ENCODE assay signal across 7 cellular contexts in the genomic region with DNA sequence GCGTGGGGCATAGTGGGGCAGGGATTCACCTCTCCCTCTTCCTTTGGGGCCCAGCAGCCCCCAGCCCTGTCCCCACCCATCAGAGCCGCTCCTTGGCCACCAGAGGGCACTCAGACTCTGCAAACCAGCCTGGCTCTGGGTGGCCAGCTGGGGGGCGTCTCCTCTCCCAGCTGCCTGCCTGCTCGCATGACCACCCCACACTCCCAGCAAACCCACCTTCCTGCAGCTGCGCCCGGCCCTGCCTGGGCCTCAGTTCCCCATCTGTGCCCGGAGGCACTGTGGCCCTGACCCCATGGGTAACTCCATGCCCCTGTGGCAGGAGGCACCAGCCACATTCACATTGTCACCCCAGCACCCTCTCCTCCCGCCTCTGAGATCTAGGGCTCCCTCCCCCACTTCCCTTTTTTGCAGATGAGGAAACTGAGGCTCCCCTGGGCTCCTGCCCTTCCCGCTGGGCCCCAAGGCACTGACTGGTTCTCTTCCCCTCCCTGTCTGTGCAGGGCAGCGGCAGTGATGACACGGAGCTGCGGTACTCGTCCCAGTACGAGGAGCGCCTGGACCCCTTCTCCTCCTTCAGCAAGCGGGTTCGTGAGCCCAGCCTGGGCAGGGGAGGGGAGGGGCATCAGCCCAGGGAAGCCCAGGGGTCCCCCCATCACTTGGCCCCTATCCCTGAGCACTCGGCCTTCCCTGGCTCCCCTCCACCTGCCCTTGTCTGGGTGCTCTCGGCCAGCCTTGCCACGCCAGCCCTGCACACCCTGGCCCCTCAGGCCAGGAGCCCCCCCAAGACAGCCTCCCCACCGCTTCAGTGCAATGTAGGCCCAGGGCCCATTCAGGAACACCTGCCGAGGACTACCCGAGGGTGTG. TPM values are rescaled to one million over a fixed set of nuclear protein-coding genes. Genes with fewer than 3 reads are reported as not detected.
DNase-seq lines count a peak whose midpoint lies in the region; TF ChIP-seq lines count a peak whose summit lies in the region.

No MANE protein-coding gene starts in this region.

- no peaks in the 10 kb centered on the region for H3K4me1 ChIP-seq in HEK293 (ENCODE audit: control insufficient read depth, insufficient read depth, low read length)
- peaks cover 0 to 10% (median 6%) of the 10 kb centered on the region in 4 donors for H3K4me1 ChIP-seq in stomach

- H3K4me3 ChIP-seq in HEK293 (ENCODE audit: low read depth, low read length) (no peak overlapping the region), stomach (no peak overlapping the region)

- intact Hi-C loops in stomach (cut with DNase I; ENCODE audit: low total_unique reads): loop anchor here (5.0 to 10.0 kb wide), 2 partner anchors 113 to 185 kb away; partner anchors contain the start of genes ALKBH4 and LRWD1

- POLR2A ChIA-PET in HEK293 (lab: Yijun Ruan, JAX): interaction anchor here (1.1 kb wide), 2 partner anchors 116 kb away, joined by 4 read pairs; partner anchors contain the start of gene PRKRIP1

- no peaks in the 10 kb centered on the region for H3K9me3 ChIP-seq in HEK293 (ENCODE audit: control insufficient read depth, insufficient read depth, low read depth, low read length)
- no peaks in the 10 kb centered on the region for H3K9me3 ChIP-seq in stomach

- 44 to 62% (median 56%) methylated on average over 17 to 23 of the region's 23 CpGs for WGBS in stomach, 5 donors

- DNase-seq in GM10266 (ENCODE audit: extremely low spot score) (peak; percentile 85), NCI-H2171 (lab: John Stamatoyannopoulos, UW) (peak; percentile 29), dedifferentiated amniotic fluid mesenchymal stem cell (ENCODE audit: extremely low spot score) (peak; percentile 42), medulla oblongata (ENCODE audit: extremely low spot score) (peak; percentile 60), stomach (peak; percentile 53)
- peak; percentile 59 to 64 for DNase-seq in activated CD4-positive, alpha-beta T cell treated with anti-CD3 and anti-CD28 coated beads for 4 hours

- no peak overlapping the region for H3K27ac ChIP-seq in HEK293 (ENCODE audit: extremely low read depth, low read depth, low read length)
- no peak overlapping the region for H3K27ac ChIP-seq in stomach

- no peaks in the 10 kb centered on the region for H3K36me3 ChIP-seq in HEK293 (ENCODE audit: control insufficient read depth in 2 of 2, insufficient read depth in 1 of 2, low read length in 2 of 2)
- no peaks in the 10 kb centered on the region for H3K36me3 ChIP-seq in stomach

- TF ChIP-seq EP300 in stomach (IDR thresholded peaks at IDR 0.05): no peak

- TF ChIP-seq POLR2A in stomach (IDR thresholded peaks at IDR 0.05): no peak

- no peaks in the 10 kb centered on the region for H3K27me3 ChIP-seq in stomach

- CTCF ChIA-PET in HEK293 (lab: Yijun Ruan, JAX): interaction anchor here (0.6 to 5.4 kb wide), 7 partner anchors 23 to 739 kb away, joined by 3 to 89 read pairs (median 4); partner anchors contain the start of gene PRKRIP1

- TF ChIP-seq CTCF in GM10266 (IDR thresholded peaks at IDR 0.05; ENCODE audit: control insufficient read depth, insufficient read depth, low read depth, missing control alignments) (peak; percentile 95), HEK293 (tag by site-specific recombination; IDR thresholded peaks at IDR 0.05) (peak; percentile 92), stomach (IDR thresholded peaks at IDR 0.05) (peak in 5 of 7 experiments; percentile 70 to 86 (median 74))

TF ChIP-seq in HEK293, 187 proteins besides CTCF, POLR2A, EP300 and RAD21 (continues in another document):
- no peak for TF ChIP-seq ZNF530 (tag by site-specific recombination; IDR thresholded peaks at IDR 0.05; ENCODE audit: low read depth)
- TF ChIP-seq ZBTB8A (tag by site-specific recombination; IDR thresholded peaks at IDR 0.05): no peak
- no peak for TF ChIP-seq ZNF549 (tag by site-specific recombination; IDR thresholded peaks at IDR 0.05)
- TF ChIP-seq, protein P1, sequence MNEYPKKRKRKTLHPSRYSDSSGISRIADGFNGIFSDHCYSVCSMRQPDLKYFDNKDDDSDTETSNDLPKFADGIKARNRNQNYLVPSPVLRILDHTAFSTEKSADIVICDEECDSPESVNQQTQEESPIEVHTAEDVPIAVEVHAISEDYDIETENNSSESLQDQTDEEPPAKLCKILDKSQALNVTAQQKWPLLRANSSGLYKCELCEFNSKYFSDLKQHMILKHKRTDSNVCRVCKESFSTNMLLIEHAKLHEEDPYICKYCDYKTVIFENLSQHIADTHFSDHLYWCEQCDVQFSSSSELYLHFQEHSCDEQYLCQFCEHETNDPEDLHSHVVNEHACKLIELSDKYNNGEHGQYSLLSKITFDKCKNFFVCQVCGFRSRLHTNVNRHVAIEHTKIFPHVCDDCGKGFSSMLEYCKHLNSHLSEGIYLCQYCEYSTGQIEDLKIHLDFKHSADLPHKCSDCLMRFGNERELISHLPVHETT (tag by site-specific recombination; IDR thresholded peaks at IDR 0.05): no peak
- TF ChIP-seq ZNF37A (tag by site-specific recombination; IDR thresholded peaks at IDR 0.05): no peak
- TF ChIP-seq ZBTB26 (tag by site-specific recombination; optimal IDR thresholded peaks at IDR 0.05): no peak
- TF ChIP-seq HOXD13 (CRISPR knock-in tag; IDR thresholded peaks at IDR 0.05; ENCODE audit: borderline replicate concordance): no peak
- TF ChIP-seq ZNF112 (tag by site-specific recombination; IDR thresholded peaks at IDR 0.05): no peak
- TF ChIP-seq ZSCAN30 (tag by site-specific recombination; IDR thresholded peaks at IDR 0.05): peak; percentile 73
- TF ChIP-seq ZNF24 (tag by site-specific recombination; IDR thresholded peaks at IDR 0.05): no peak
- no peak for TF ChIP-seq ZNF302 (tag by site-specific recombination; IDR thresholded peaks at IDR 0.05; ENCODE audit: low read depth)
- no peak for TF ChIP-seq OSR2 (tag by site-specific recombination; IDR thresholded peaks at IDR 0.05)
- TF ChIP-seq SP2 (tag by site-specific recombination; IDR thresholded peaks at IDR 0.05): no peak
- TF ChIP-seq ZNF624 (tag by site-specific recombination; IDR thresholded peaks at IDR 0.05): no peak
- TF ChIP-seq PRDM2 (tag by site-specific recombination; IDR thresholded peaks at IDR 0.05; ENCODE audit: borderline replicate concordance): no peak
- peak; percentile 30; the same call in 1 of the 2 replicates for TF ChIP-seq ZNF2 (tag by site-specific recombination; IDR thresholded peaks at IDR 0.05)
- TF ChIP-seq ZNF202 (tag by site-specific recombination; IDR thresholded peaks at IDR 0.05; ENCODE audit: borderline replicate concordance): no peak
- TF ChIP-seq ZNF629 (tag by site-specific recombination; IDR thresholded peaks at IDR 0.05): no peak
- no peak for TF ChIP-seq SETDB1 (IDR thresholded peaks at IDR 0.05; ENCODE audit: insufficient read length, low read length)
- TF ChIP-seq HOXA7 (CRISPR knock-in tag; IDR thresholded peaks at IDR 0.05; ENCODE audit: borderline replicate concordance): no peak
- no peak for TF ChIP-seq ZNF610 (tag by site-specific recombination; IDR thresholded peaks at IDR 0.05; ENCODE audit: borderline replicate concordance)

RNA-seq across cellular contexts. Expression of gene SH2B2, which starts 6.9 kb away (rescaled TPM):
- total RNA-seq in stomach: 10 to 100 TPM in 1 of 5 donors, 1 to 10 TPM in 2, under 1 TPM in 1, not detected in 1; 0.37 to 11.1 (median 6.5) TPM
- polyA plus RNA-seq in stomach: 1 to 10 TPM; 2.3 to 2.7 (median 2.6) TPM

Comparison
In these comparisons a context has a peak if more than half of its experiments do, and no peak if none do; other contexts are left out.
1. DNase-seq: peak in every context shown above with its lines; median percentile 85 in GM10266; 62 in activated CD4-positive, alpha-beta T cell treated with anti-CD3 and anti-CD28 coated beads for 4 hours; 60 in medulla oblongata; 53 in stomach; 42 in dedifferentiated amniotic fluid mesenchymal stem cell; 29 in NCI-H2171.